18 cellular contexts compared by ENCODE assay signal in the genomic region with DNA sequence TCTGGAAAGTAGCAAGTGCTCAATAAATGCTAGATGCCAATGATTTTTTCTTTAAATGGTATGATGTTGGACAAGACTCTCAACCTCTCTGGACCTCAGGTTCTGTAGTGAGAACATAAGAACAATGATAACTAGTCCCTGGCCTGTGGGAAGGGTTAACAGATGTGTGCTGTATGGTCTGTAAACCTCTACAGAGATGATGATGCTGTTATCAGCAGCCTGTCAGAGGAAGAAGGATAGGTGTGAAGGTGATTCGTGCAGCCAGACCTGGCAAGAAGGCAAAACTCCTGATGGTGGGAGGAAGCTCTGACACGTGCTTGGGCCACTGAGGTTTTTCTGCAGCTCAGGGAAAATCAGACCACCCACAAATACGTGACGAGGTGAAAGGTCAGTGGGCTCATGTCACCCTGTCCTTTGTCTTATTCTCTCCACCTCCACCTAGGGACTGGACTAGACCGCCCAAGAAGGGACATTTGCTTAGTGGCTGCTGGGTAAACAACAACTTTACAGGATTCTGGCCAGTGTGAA. TPM values are rescaled to one million over a fixed set of nuclear protein-coding genes. Genes with fewer than 3 reads are reported as not detected.
DNase-seq lines count a peak whose midpoint lies in the region; ATAC-seq, FAIRE-seq and TF ChIP-seq lines count a peak whose summit lies in the region.
"Had no signal": no experiment of that assay in that cellular context is flagged by ENCODE, and none has a peak within 500 bp of the region (broad histone marks: within the 10 kb centered on the region; RNA-seq: fewer than 3 reads in every experiment).

No MANE protein-coding gene starts in this region.

- POLR2A ChIA-PET in activated CD8-positive, alpha-beta T cell treated with anti-CD3 and anti-CD28 coated beads for 36 hours (lab: Charles Lee) = interaction anchor here (1.2 kb wide), 1 partner anchor 37 kb away, joined by 5 read pairs; the partner anchor contains the start of gene UBL3
- POLR2A ChIA-PET in activated CD8-positive, alpha-beta T cell treated with anti-CD3 and anti-CD28 coated beads, Interleukin-2, amount 10 ng/mL, durations not matched to agents 7 days and 5 days (lab: Charles Lee) = interaction anchor here (1.5 kb wide), 1 partner anchor 37 kb away, joined by 6 read pairs; the partner anchor contains the start of gene UBL3

- intact Hi-C loops in activated CD8-positive, alpha-beta T cell treated with anti-CD3 and anti-CD28 coated beads for 36 hours (cut with micrococcal nuclease) = no loop called here

- no peak overlapping the region for H2AFZ ChIP-seq in H9 (ENCODE audit: low read length)

- no peaks in the 10 kb centered on the region for H3K27me3 Mint-ChIP-seq in activated CD8-positive, alpha-beta T cell treated with anti-CD3 and anti-CD28 coated beads for 36 hours
- no peaks in the 10 kb centered on the region for H3K27me3 Mint-ChIP-seq in activated CD8-positive, alpha-beta T cell treated with anti-CD3 and anti-CD28 coated beads, Interleukin-2, amount 10 ng/mL, durations not matched to agents 7 days and 5 days (ENCODE audit: low read depth)
- H3K27me3 Mint-ChIP-seq in endothelial cell (ENCODE audit: unreplicated experiment) (peaks cover 3% of the 10 kb centered on the region), progenitor cell of endocrine pancreas (no peaks in the 10 kb centered on the region), H9 (ENCODE audit: low read depth) (no peaks in the 10 kb centered on the region; the same call in 1 of the 2 replicates)

- peak; percentile 33 for ATAC-seq in activated CD8-positive, alpha-beta T cell treated with anti-CD3 and anti-CD28 coated beads for 36 hours
- no peak for ATAC-seq in activated CD8-positive, alpha-beta T cell treated with anti-CD3 and anti-CD28 coated beads, Interleukin-2, amount 10 ng/mL, durations not matched to agents 7 days and 5 days
- ATAC-seq: PC-3 had no signal

- no peak overlapping the region for H2AK5ac ChIP-seq in H9 (ENCODE audit: insufficient read length, low read length)

- H3K9ac ChIP-seq in H9 (ENCODE audit: extremely low read depth, insufficient read length, low read length) = no peak overlapping the region

- no peak for FAIRE-seq in small intestine (lab: Jason Lieb, UNC)
- FAIRE-seq: GM12892, H54 had no signal

- H3K18ac ChIP-seq in H9 (ENCODE audit: insufficient read length, low read depth, low read length) = no peak overlapping the region

- no peak overlapping the region for H2BK120ac ChIP-seq in H9 (ENCODE audit: low read depth, low read length, poor library complexity, severe bottlenecking)

- H3K4me1 Mint-ChIP-seq in activated CD8-positive, alpha-beta T cell treated with anti-CD3 and anti-CD28 coated beads for 36 hours (ENCODE audit: low read depth) = peaks cover 18% of the 10 kb centered on the region
- H3K4me1 Mint-ChIP-seq in activated CD8-positive, alpha-beta T cell treated with anti-CD3 and anti-CD28 coated beads, Interleukin-2, amount 10 ng/mL, durations not matched to agents 7 days and 5 days (ENCODE audit: low read depth) = peaks cover 18% of the 10 kb centered on the region
- H3K4me1 Mint-ChIP-seq in endothelial cell (ENCODE audit: unreplicated experiment) (peaks cover 31% of the 10 kb centered on the region), progenitor cell of endocrine pancreas (ENCODE audit: low read depth) (peaks cover 37% of the 10 kb centered on the region), H9 (peaks cover 49 to 50% of the 10 kb centered on the region in 2 experiments)

- H3K4me3 Mint-ChIP-seq in activated CD8-positive, alpha-beta T cell treated with anti-CD3 and anti-CD28 coated beads for 36 hours = no peak overlapping the region
- no peak overlapping the region for H3K4me3 Mint-ChIP-seq in activated CD8-positive, alpha-beta T cell treated with anti-CD3 and anti-CD28 coated beads, Interleukin-2, amount 10 ng/mL, durations not matched to agents 7 days and 5 days
- H3K4me3 Mint-ChIP-seq in endothelial cell (ENCODE audit: unreplicated experiment) = no peak overlapping the region
- H3K4me3 Mint-ChIP-seq in progenitor cell of endocrine pancreas (ENCODE audit: low read depth) = no peak overlapping the region
- H3K4me3 Mint-ChIP-seq in H9 = no peak overlapping the region

- H3K36me3 Mint-ChIP-seq in activated CD8-positive, alpha-beta T cell treated with anti-CD3 and anti-CD28 coated beads for 36 hours (ENCODE audit: low read depth) = no peaks in the 10 kb centered on the region
- no peaks in the 10 kb centered on the region for H3K36me3 Mint-ChIP-seq in activated CD8-positive, alpha-beta T cell treated with anti-CD3 and anti-CD28 coated beads, Interleukin-2, amount 10 ng/mL, durations not matched to agents 7 days and 5 days (ENCODE audit: low read depth)
- no peaks in the 10 kb centered on the region for H3K36me3 Mint-ChIP-seq in endothelial cell (ENCODE audit: low read depth, unreplicated experiment)
- H3K36me3 Mint-ChIP-seq in progenitor cell of endocrine pancreas (ENCODE audit: insufficient read depth) = no peaks in the 10 kb centered on the region
- no peaks in the 10 kb centered on the region for H3K36me3 Mint-ChIP-seq in H9 (ENCODE audit: insufficient read depth in 1 of 3, low read depth in 3 of 3)

- no peak overlapping the region for H3K23ac ChIP-seq in H9 (ENCODE audit: insufficient read length, low read depth, low read length)

- H3K9me3 Mint-ChIP-seq in activated CD8-positive, alpha-beta T cell treated with anti-CD3 and anti-CD28 coated beads for 36 hours = no peaks in the 10 kb centered on the region
- no peaks in the 10 kb centered on the region for H3K9me3 Mint-ChIP-seq in activated CD8-positive, alpha-beta T cell treated with anti-CD3 and anti-CD28 coated beads, Interleukin-2, amount 10 ng/mL, durations not matched to agents 7 days and 5 days (ENCODE audit: insufficient read depth)
- H3K9me3 Mint-ChIP-seq in endothelial cell (ENCODE audit: unreplicated experiment) (no peaks in the 10 kb centered on the region), progenitor cell of endocrine pancreas (ENCODE audit: low read depth) (no peaks in the 10 kb centered on the region), H9 (no peaks in the 10 kb centered on the region)

- H3K27me3 ChIP-seq in small intestine (ENCODE audit: control insufficient read depth in 2 of 2, insufficient read depth in 2 of 2, low read length in 2 of 2) (no peaks in the 10 kb centered on the region), H9 (ENCODE audit: insufficient read depth, low read length) (no peaks in the 10 kb centered on the region)

- H3K79me1 ChIP-seq in H9 (ENCODE audit: insufficient read depth, low read depth, low read length, poor library complexity, severe bottlenecking) = no peaks in the 10 kb centered on the region

- H2BK12ac ChIP-seq in H9 (ENCODE audit: insufficient read length, low read depth, low read length) = no peak overlapping the region

- no peaks in the 10 kb centered on the region for H3K9me3 ChIP-seq in small intestine (ENCODE audit: control insufficient read depth, low read depth)
- H3K9me3 ChIP-seq in H9 (ENCODE audit: control insufficient read depth, low read depth, low read length) = no peaks in the 10 kb centered on the region

- no peak overlapping the region for H4K5ac ChIP-seq in H9 (ENCODE audit: insufficient read length, low read depth, low read length)

- peak; percentile 18 for DNase-seq in activated CD8-positive, alpha-beta T cell treated with anti-CD3 and anti-CD28 coated beads for 36 hours
- no peak for DNase-seq in activated CD8-positive, alpha-beta T cell treated with anti-CD3 and anti-CD28 coated beads, Interleukin-2, amount 10 ng/mL, durations not matched to agents 7 days and 5 days
- DNase-seq in NCI-H226 (peak; percentile 12), endothelial cell (ENCODE audit: low spot score) (no peak), progenitor cell of endocrine pancreas (ENCODE audit: low spot score, unreplicated experiment) (no peak), NCI-H748 treated with DMSO at 0.1 percent for 48 hours (lab: John Stamatoyannopoulos, UW) (no peak), small intestine (no peak), H9 (no peak)
- DNase-seq: GF-D8, KG1, NCI-H1436, NCI-H2029 treated with DMSO at 0.1 percent for 48 hours, NCI-H2171 treated with DMSO at 0.1 percent for 48 hours, NCI-H774, PC-3 had no signal

- no peak for TF ChIP-seq CTCF in activated CD8-positive, alpha-beta T cell treated with anti-CD3 and anti-CD28 coated beads for 36 hours (IDR thresholded peaks at IDR 0.05)
- TF ChIP-seq CTCF in endothelial cell (IDR thresholded peaks at IDR 0.05; ENCODE audit: unreplicated experiment) (no peak), progenitor cell of endocrine pancreas (IDR thresholded peaks at IDR 0.05; ENCODE audit: unreplicated experiment) (no peak), H9 (conservative IDR thresholded peaks at IDR 0.05) (no peak)

- H3K4me3 ChIP-seq in small intestine (ENCODE audit: low read depth in 1 of 2, low read length in 2 of 2) = no peak overlapping the region

- H2BK5ac ChIP-seq in H9 (ENCODE audit: insufficient read length, low read length) = no peak overlapping the region

- CTCF ChIA-PET in activated CD8-positive, alpha-beta T cell treated with anti-CD3 and anti-CD28 coated beads for 36 hours (lab: Charles Lee) = interaction anchor here (0.9 kb wide), 1 partner anchor 37 kb away, joined by 3 read pairs; no protein-coding TSS in a partner anchor
- CTCF ChIA-PET in activated CD8-positive, alpha-beta T cell treated with anti-CD3 and anti-CD28 coated beads, Interleukin-2, amount 10 ng/mL, durations not matched to agents 7 days and 5 days (lab: Charles Lee) = interaction anchor here (0.8 to 1.3 kb wide), 2 partner anchors 49 to 79 kb away, joined by 4 read pairs; no protein-coding TSS in a partner anchor

- H3T11ph ChIP-seq in H9 (ENCODE audit: low read length) = no peak overlapping the region

- peak overlapping the region; percentile 30 for H3K27ac Mint-ChIP-seq in activated CD8-positive, alpha-beta T cell treated with anti-CD3 and anti-CD28 coated beads for 36 hours
- no peak overlapping the region for H3K27ac Mint-ChIP-seq in activated CD8-positive, alpha-beta T cell treated with anti-CD3 and anti-CD28 coated beads, Interleukin-2, amount 10 ng/mL, durations not matched to agents 7 days and 5 days
- peak overlapping the region; percentile 16 for H3K27ac Mint-ChIP-seq in endothelial cell (ENCODE audit: unreplicated experiment)
- peak overlapping the region; percentile 89 for H3K27ac Mint-ChIP-seq in progenitor cell of endocrine pancreas
- no peak overlapping the region; a peak in 1 of 7 replicates for H3K27ac Mint-ChIP-seq in H9

- no peak overlapping the region for H2BK15ac ChIP-seq in H9 (ENCODE audit: low read depth, low read length)

- WGBS in small intestine, 3 donors = 69 to 74% (median 70%) methylated on average over 5 of the region's 5 CpGs
- no CpG with 5 or more reads among the region's 5 CpGs for WGBS in H9 (ENCODE audit: extremely low coverage, insufficient read length, low lambda C conversion rate)

- H3K79me2 ChIP-seq in H9 (ENCODE audit: insufficient read depth, low read length) = no peaks in the 10 kb centered on the region

- no peak overlapping the region for H2BK20ac ChIP-seq in H9 (ENCODE audit: low read depth, low read length, poor library complexity, severe bottlenecking)

- H4K20me1 ChIP-seq in H9 (ENCODE audit: control insufficient read depth, insufficient read depth, insufficient read length) = no peaks in the 10 kb centered on the region

- no peak overlapping the region for H3K56ac ChIP-seq in H9 (ENCODE audit: insufficient read length, low read depth, low read length)

- no peak overlapping the region for H3K4me2 ChIP-seq in H9 (ENCODE audit: insufficient read depth, insufficient read length, low read length)

- H4K8ac ChIP-seq in H9 (replicated peaks; ENCODE audit: insufficient read length, low read depth, low read length) = no peak overlapping the region

- no peak overlapping the region for H4K91ac ChIP-seq in H9 (ENCODE audit: insufficient read length, low read depth, low read length)

- H3K27ac ChIP-seq in small intestine (ENCODE audit: low read depth in 1 of 2, low read length in 1 of 2) (no peak overlapping the region), H9 (ENCODE audit: insufficient read length, low read depth, low read length) (no peak overlapping the region)
- H3K27ac ChIP-seq: C4-2B had no signal

- no peaks in the 10 kb centered on the region for H3K4me1 ChIP-seq in small intestine (ENCODE audit: control insufficient read depth in 2 of 2, insufficient read depth in 1 of 2, low read depth in 1 of 2, low read length in 1 of 2)
- H3K4me1 ChIP-seq in H9 (ENCODE audit: insufficient read depth, low read length) = peaks cover 5% of the 10 kb centered on the region; the same call in 1 of the 2 replicates

- no peak overlapping the region for H3K14ac ChIP-seq in H9 (ENCODE audit: insufficient read depth, low read length)

- H3K23me2 ChIP-seq in H9 (ENCODE audit: insufficient read length, low read depth, low read length, poor library complexity, severe bottlenecking) = no peaks in the 10 kb centered on the region

- H3K4ac ChIP-seq in H9 (ENCODE audit: low read depth, low read length) = no peak overlapping the region

- no peaks in the 10 kb centered on the region for H3K36me3 ChIP-seq in small intestine (ENCODE audit: control insufficient read depth in 2 of 2, insufficient read depth in 2 of 2, low read length in 2 of 2)

RNA-seq across cellular contexts. Expression of gene UBL3, which starts 36.7 kb away (rescaled TPM):
- 1 to 10 TPM; 7.2 to 8.1 TPM for total RNA-seq in activated CD8-positive, alpha-beta T cell treated with anti-CD3 and anti-CD28 coated beads for 36 hours
- 1 to 10 TPM; 7.3 to 8.4 TPM for total RNA-seq in activated CD8-positive, alpha-beta T cell treated with anti-CD3 and anti-CD28 coated beads, Interleukin-2, amount 10 ng/mL, durations not matched to agents 7 days and 5 days
- total RNA-seq in endothelial cell (ENCODE audit: unreplicated experiment) (17.1 TPM), progenitor cell of endocrine pancreas (33.6 and 36.0 TPM in 2 replicates), H9 (2021) (19.0 and 19.3 TPM in 2 replicates)
- 10 to 100 TPM; 20.6 to 46.7 (median 45.2) TPM for polyA plus RNA-seq in small intestine

Comparison
In these comparisons a context has a peak if more than half of its experiments do, and no peak if none do; other contexts are left out.
1. DNase-seq: peak in activated CD8-positive, alpha-beta T cell treated with anti-CD3 and anti-CD28 coated beads for 36 hours (single experiment) and NCI-H226 (single experiment); none in activated CD8-positive, alpha-beta T cell treated with anti-CD3 and anti-CD28 coated beads, Interleukin-2, amount 10 ng/mL, durations not matched to agents 7 days and 5 days (single experiment), endothelial cell (single experiment), progenitor cell of endocrine pancreas (single experiment), NCI-H748 treated with DMSO at 0.1 percent for 48 hours (single experiment), small intestine (single experiment) and H9 (single experiment).
2. H3K27ac Mint-ChIP-seq: peak in activated CD8-positive, alpha-beta T cell treated with anti-CD3 and anti-CD28 coated beads for 36 hours (single experiment), endothelial cell (single experiment) and progenitor cell of endocrine pancreas (single experiment); none in activated CD8-positive, alpha-beta T cell treated with anti-CD3 and anti-CD28 coated beads, Interleukin-2, amount 10 ng/mL, durations not matched to agents 7 days and 5 days (single experiment) and H9 (0 of 3).